ENCODE assay signal across 1 cellular context in genomic region chr6:149065658-149066556, GRCh38.
TF ChIP-seq lines count a peak whose summit lies in the region.

No MANE protein-coding gene starts in this region.

TF ChIP-seq in GM23338, 12 proteins besides CTCF, POLR2A, EP300 and RAD21 (continued from another document):
- TF ChIP-seq EZH2phosphoT487 (IDR thresholded peaks at IDR 0.05; ENCODE audit: unreplicated experiment) (no peak), POLR2AphosphoS5 (IDR thresholded peaks at IDR 0.05; ENCODE audit: low read depth) (no peak), ETS1 (IDR thresholded peaks at IDR 0.05) (no peak), NANOG (IDR thresholded peaks at IDR 0.05; ENCODE audit: borderline replicate concordance) (no peak), JUNB (IDR thresholded peaks at IDR 0.05; ENCODE audit: unreplicated experiment) (no peak)
TF ChIP-seq in GM23338: peak in this region for 0.
